Comparison of ENCODE assay signal across 1 cellular context in genomic region chr6:2803731-2804429, GRCh38.
TF ChIP-seq lines count a peak whose summit lies in the region.

No MANE protein-coding gene starts in this region.

TF ChIP-seq in HepG2, 621 proteins besides CTCF, POLR2A, EP300 and RAD21 (continued from another document):
- TF ChIP-seq AKNA (CRISPR knock-in tag; IDR thresholded peaks at IDR 0.05; ENCODE audit: borderline replicate concordance) (no peak), CEBPB (IDR thresholded peaks at IDR 0.05; ENCODE audit: borderline replicate concordance, low read depth, low read length) (peak; percentile 88), CREM (IDR thresholded peaks at IDR 0.05) (no peak), CREM (CRISPR knock-in tag; IDR thresholded peaks at IDR 0.05) (no peak), CEBPG (CRISPR knock-in tag; IDR thresholded peaks at IDR 0.05) (peak; percentile 44; the same call in 1 of the 2 replicates), TBX3 (IDR thresholded peaks at IDR 0.05; ENCODE audit: borderline replicate concordance) (no peak), CBX2 (IDR thresholded peaks at IDR 0.05; ENCODE audit: low read depth, low read length) (no peak), CBX2 (CRISPR knock-in tag; IDR thresholded peaks at IDR 0.05; ENCODE audit: low read depth) (no peak), FOSL2 (CRISPR knock-in tag; IDR thresholded peaks at IDR 0.05) (no peak), NFE2 (CRISPR knock-in tag; IDR thresholded peaks at IDR 0.05) (no peak)
